Comparison of ENCODE assay signal across 1 cellular context in genomic region chr12:63967781-63968180, GRCh38.
TF ChIP-seq lines count a peak whose summit lies in the region.

No MANE protein-coding gene starts in this region.

TF ChIP-seq in IMR-90, 13 proteins besides CTCF, POLR2A, EP300 and RAD21 (continued from another document):
- no peak for TF ChIP-seq USF2 (IDR thresholded peaks at IDR 0.05; ENCODE audit: low read depth, low read length)
- no peak for TF ChIP-seq MAZ (IDR thresholded peaks at IDR 0.05; ENCODE audit: borderline replicate concordance, low read depth, low read length)
- no peak for TF ChIP-seq FOS (IDR thresholded peaks at IDR 0.05; ENCODE audit: low read depth, low read length)
- TF ChIP-seq SMC3 (IDR thresholded peaks at IDR 0.05; ENCODE audit: low read depth, low read length) = no peak
- TF ChIP-seq MXI1 (IDR thresholded peaks at IDR 0.05; ENCODE audit: borderline replicate concordance, low read depth, low read length) = no peak
- TF ChIP-seq BHLHE40 (IDR thresholded peaks at IDR 0.05; ENCODE audit: low read depth, low read length) = no peak
- no peak for TF ChIP-seq CEBPB (IDR thresholded peaks at IDR 0.05; ENCODE audit: low read depth, low read length)
- TF ChIP-seq MAFK (IDR thresholded peaks at IDR 0.05; ENCODE audit: low read depth, low read length) = no peak
- no peak for TF ChIP-seq RFX5 (IDR thresholded peaks at IDR 0.05; ENCODE audit: low read depth, low read length)
- no peak for TF ChIP-seq RCOR1 (IDR thresholded peaks at IDR 0.05; ENCODE audit: insufficient replicate concordance, low read length)
- no peak for TF ChIP-seq ELK1 (IDR thresholded peaks at IDR 0.05; ENCODE audit: borderline replicate concordance, low read depth, low read length)
